8 cellular contexts compared by ENCODE assay signal in the genomic region with DNA sequence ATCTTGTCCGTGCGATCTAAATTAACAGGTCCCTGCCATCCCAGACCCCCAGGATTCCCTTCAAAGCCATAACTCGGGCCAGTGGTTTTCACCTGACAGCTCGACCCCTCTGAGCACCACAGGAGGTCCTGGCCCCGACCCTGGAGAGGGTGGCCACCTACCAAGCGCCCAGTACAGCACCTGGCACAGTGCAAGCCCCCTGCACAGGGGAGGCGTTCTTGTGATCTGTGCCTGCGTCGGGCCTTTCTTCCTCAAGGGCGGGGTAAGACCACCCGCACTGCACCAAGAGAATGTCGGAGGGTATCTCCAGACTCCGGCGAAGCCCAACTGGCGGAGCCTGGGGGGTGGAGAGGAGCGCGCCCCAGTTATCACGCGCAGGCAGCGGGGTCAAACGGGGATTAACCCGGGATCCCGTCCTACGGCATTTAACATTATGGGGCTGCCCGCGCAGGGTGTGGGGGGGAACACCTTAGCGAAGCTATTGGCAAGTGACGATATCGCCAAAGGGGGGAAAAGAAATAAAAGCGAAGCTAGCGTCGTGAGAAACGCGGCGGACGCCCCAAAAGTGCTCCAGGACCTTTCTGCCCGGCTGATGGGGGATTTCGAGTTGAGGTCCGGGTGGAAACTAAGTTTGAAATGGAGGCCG. TPM values are rescaled to one million over a fixed set of nuclear protein-coding genes. Genes with fewer than 3 reads are reported as not detected.
A peak's percentile ranks its signal among the peaks of the same experiment; 100 is the strongest.
DNase-seq lines count a peak whose midpoint lies in the region; ATAC-seq and TF ChIP-seq lines count a peak whose summit lies in the region.

No MANE protein-coding gene starts in this region.

- no peaks in the 10 kb centered on the region for H3K9me3 ChIP-seq in ascending aorta
- H3K9me3 ChIP-seq in iPS-20b (ENCODE audit: insufficient read depth, low read depth, low read length): no peaks in the 10 kb centered on the region
- H3K9me3 ChIP-seq in smooth muscle cell (replicated peaks; ENCODE audit: low read depth): no peaks in the 10 kb centered on the region

- peak overlapping the region; percentile 85 for H3K4me2 ChIP-seq in smooth muscle cell

- no peak for DNase-seq in BJ (ENCODE audit: low read depth)
- peak; percentile 68 for DNase-seq in NCI-H1092 treated with DMSO at 0.1 percent for 48 hours (lab: John Stamatoyannopoulos, UW)
- no peak for DNase-seq in ascending aorta (ENCODE audit: low spot score in 2 of 2)
- no peak for DNase-seq in smooth muscle cell (lab: John Stamatoyannopoulos, UW; ENCODE audit: unreplicated experiment)
- DNase-seq in SIG-M5 treated with dmso at 0.1 percent for 504 hours (lab: John Stamatoyannopoulos, UW; ENCODE audit: unreplicated experiment): no peak

- H3F3A ChIP-seq in smooth muscle cell (ENCODE audit: low read depth): peaks cover 10% of the 10 kb centered on the region

- no peak for ATAC-seq in GM21526 (IDR thresholded peaks at IDR 0.05; ENCODE audit: low FRiP score, unreplicated experiment)
- ATAC-seq in HG02623 (IDR thresholded peaks at IDR 0.05; ENCODE audit: unreplicated experiment): no peak

- TF ChIP-seq CTCF in BJ (IDR thresholded peaks at IDR 0.05; ENCODE audit: insufficient read depth, low read depth, low read length) (no peak), ascending aorta (IDR thresholded peaks at IDR 0.05) (no peak), smooth muscle cell (IDR thresholded peaks at IDR 0.05; ENCODE audit: borderline replicate concordance, insufficient read depth, poor library complexity, severe bottlenecking) (no peak)

- peaks cover 31% of the 10 kb centered on the region for H4K20me1 ChIP-seq in smooth muscle cell (ENCODE audit: low read depth)

- peak overlapping the region; percentile 98 to 99 for H3K27ac ChIP-seq in ascending aorta
- peak overlapping the region; percentile 91 for H3K27ac ChIP-seq in iPS-20b (ENCODE audit: low read length)
- peak overlapping the region; percentile 93 for H3K27ac ChIP-seq in smooth muscle cell (ENCODE audit: low read depth)

- 34% methylated on average over 40 of the region's 40 CpGs for WGBS in smooth muscle cell (ENCODE audit: low lambda C conversion rate)

- intact Hi-C loops in ascending aorta (cut with DNase I): loop anchor here (1.0 to 5.0 kb wide), 10 partner anchors 20 to 552 kb away; partner anchors contain the start of genes ACTN4, ECH1, EIF3K and FAM98C

- H3K4me1 ChIP-seq in ascending aorta (peaks cover 16 to 39% of the 10 kb centered on the region in 2 donors), iPS-20b (ENCODE audit: insufficient read depth, low read length) (no peaks in the 10 kb centered on the region; the same call in 1 of the 2 replicates), smooth muscle cell (ENCODE audit: low read depth) (peaks cover 16% of the 10 kb centered on the region)

- peaks cover 29% of the 10 kb centered on the region for H3K79me2 ChIP-seq in smooth muscle cell (ENCODE audit: low read depth)

- H3K36me3 ChIP-seq in BJ (ENCODE audit: control insufficient read depth, insufficient read depth, low read length): peaks cover 9% of the 10 kb centered on the region
- peaks cover 14 to 16% of the 10 kb centered on the region in 2 donors for H3K36me3 ChIP-seq in ascending aorta
- peaks cover 30% of the 10 kb centered on the region for H3K36me3 ChIP-seq in iPS-20b (ENCODE audit: insufficient read depth, low read depth, low read length)
- H3K36me3 ChIP-seq in smooth muscle cell (ENCODE audit: low read depth): peaks cover 8% of the 10 kb centered on the region

- H3K4me3 ChIP-seq in BJ (ENCODE audit: low read depth, low read length) (peak overlapping the region; percentile 90), ascending aorta (peak overlapping the region; percentile 77 to 81), iPS-20b (ENCODE audit: low read length) (peak overlapping the region; percentile 87), smooth muscle cell (peak overlapping the region; percentile 52)

- H3K27me3 ChIP-seq in BJ (ENCODE audit: control insufficient read depth, insufficient read depth, low read length): no peaks in the 10 kb centered on the region
- H3K27me3 ChIP-seq in ascending aorta: no peaks in the 10 kb centered on the region
- no peaks in the 10 kb centered on the region for H3K27me3 ChIP-seq in iPS-20b (ENCODE audit: insufficient read depth, low read length)
- H3K27me3 ChIP-seq in smooth muscle cell (ENCODE audit: low read depth): no peaks in the 10 kb centered on the region

- CTCF ChIA-PET in BJ (lab: Yijun Ruan, JAX): interaction anchor here (1.0 to 3.2 kb wide), 5 partner anchors 10 to 217 kb away, joined by 3 to 16 read pairs (median 3); partner anchors contain the start of genes MRPS12 and SARS2

- H2AFZ ChIP-seq in smooth muscle cell (ENCODE audit: low read depth): no peak overlapping the region

- POLR2A ChIA-PET in BJ (lab: Charles Lee): interaction anchor here (0.6 to 1.0 kb wide), 4 partner anchors 12 to 202 kb away, joined by 3 to 9 read pairs (median 8); partner anchors contain the start of gene ECH1

- peak overlapping the region; percentile 85 for H3K9ac ChIP-seq in iPS-20b (ENCODE audit: low read depth, low read length)
- peak overlapping the region; percentile 72 for H3K9ac ChIP-seq in smooth muscle cell (ENCODE audit: low read depth)

RNA-seq across cellular contexts. Expression of gene HNRNPL, which starts 1.3 kb away (rescaled TPM):
- polyA plus RNA-seq in BJ (2011; rRNA removed): 266 and 342 TPM in 2 replicates
- polyA minus RNA-seq in BJ (2011; rRNA and poly(A)+ RNA removed): 228 and 270 TPM in 2 replicates
- 110 TPM for total RNA-seq in ascending aorta
- 170 and 174 TPM in 2 replicates for total RNA-seq in smooth muscle cell
- 158 and 173 TPM in 2 replicates for polyA plus RNA-seq in smooth muscle cell

RNA-seq across cellular contexts. Expression of gene ECH1, which starts 19.5 kb away (rescaled TPM):
- 75.6 and 124 TPM in 2 replicates for polyA plus RNA-seq in BJ (2011; rRNA removed)
- 21.2 and 31.1 TPM in 2 replicates for polyA minus RNA-seq in BJ (2011; rRNA and poly(A)+ RNA removed)
- total RNA-seq in ascending aorta: 67.6 TPM
- total RNA-seq in smooth muscle cell: 41.4 and 47.6 TPM in 2 replicates
- 142 and 154 TPM in 2 replicates for polyA plus RNA-seq in smooth muscle cell

RNA-seq across cellular contexts. Expression of gene RINL, which starts 27.0 kb away (rescaled TPM):
- polyA plus RNA-seq in BJ (2011; rRNA removed) (1.9 TPM in 2 replicates), smooth muscle cell (2.0 and 4.8 TPM in 2 replicates)
- polyA minus RNA-seq in BJ (2011; rRNA and poly(A)+ RNA removed): 0.90 and 1.1 TPM in 2 replicates
- total RNA-seq in ascending aorta (7.0 TPM), smooth muscle cell (2.4 and 3.0 TPM in 2 replicates)

RNA-seq across cellular contexts. Expression of gene LGALS4, which starts 38.4 kb away (rescaled TPM):
- polyA plus RNA-seq in BJ (2011; rRNA removed) (0.28 and 0.53 TPM in 2 replicates), smooth muscle cell (1.3 and 2.4 TPM in 2 replicates)
- not detected in 2 replicates for polyA minus RNA-seq in BJ (2011; rRNA and poly(A)+ RNA removed)
- total RNA-seq in ascending aorta (not detected), smooth muscle cell (not detected in 2 replicates)

RNA-seq across cellular contexts. Expression of gene SIRT2, which starts 48.3 kb away (rescaled TPM):
- polyA plus RNA-seq in BJ (2011; rRNA removed): 44.4 and 71.8 TPM in 2 replicates
- 15.4 and 35.5 TPM in 2 replicates for polyA minus RNA-seq in BJ (2011; rRNA and poly(A)+ RNA removed)
- 53.1 TPM for total RNA-seq in ascending aorta
- 30.7 and 34.7 TPM in 2 replicates for total RNA-seq in smooth muscle cell
- polyA plus RNA-seq in smooth muscle cell: 45.9 and 48.4 TPM in 2 replicates
